Comparison of ENCODE assay signal across 29 cellular contexts in the genomic region with DNA sequence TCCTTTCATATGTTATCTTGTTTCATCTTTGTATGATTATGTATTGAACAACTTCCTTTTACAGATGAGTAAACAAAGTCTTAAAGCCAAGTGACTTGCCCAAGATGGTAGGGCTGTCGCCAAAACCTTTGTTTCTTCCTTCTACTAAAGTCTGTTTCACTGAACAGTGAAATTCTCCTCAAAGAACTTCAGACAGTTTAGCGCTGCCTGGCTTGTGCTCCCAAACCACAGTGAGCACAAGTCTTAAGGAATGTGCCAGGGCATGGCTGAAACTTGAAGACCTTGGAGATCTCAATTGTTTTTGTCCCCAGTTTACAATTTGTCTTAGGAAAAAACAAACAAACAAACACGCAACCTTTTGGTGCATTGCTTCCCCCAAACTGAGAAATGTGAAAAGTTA.
"Had no signal": no experiment of that assay in that cellular context is flagged by ENCODE, and none has a peak within 500 bp of the region (broad histone marks: within the 10 kb centered on the region; RNA-seq: fewer than 3 reads in every experiment).

No MANE protein-coding gene starts in this region.

- H3K9me3 Mint-ChIP-seq: endodermal cell; naive thymus-derived CD4-positive, alpha-beta T cell; nephron; stimulated activated memory B cell treated with anti-CD40 and anti-IgM and Interleukin-4, amounts not matched to agents 10 μg/mL and 1 μg/mL and 100 μg/mL, for 72 hours had no signal

- H3K9me3 ChIP-seq: heart right ventricle, psoas muscle, sigmoid colon, spleen, thoracic aorta, transverse colon, upper lobe of right lung, vagina had no signal

- H3K4me3 ChIP-seq: dorsolateral prefrontal cortex, heart right ventricle, psoas muscle, sigmoid colon, skin epidermis, spleen, thoracic aorta, transverse colon, upper lobe of right lung, vagina had no signal

- H3K4me3 Mint-ChIP-seq: endodermal cell; naive thymus-derived CD4-positive, alpha-beta T cell; nephron; stimulated activated memory B cell treated with anti-CD40 and anti-IgM and Interleukin-4, amounts not matched to agents 10 μg/mL and 1 μg/mL and 100 μg/mL, for 72 hours had no signal

- DNase-seq: dorsolateral prefrontal cortex; effector CD8-positive, alpha-beta T cell; endodermal cell; foreskin melanocyte; glutamatergic neuron; heart right ventricle; hippocampal formation; mesendoderm; midbrain; naive thymus-derived CD4-positive, alpha-beta T cell; nucleus accumbens; posterior cingulate gyrus; psoas muscle; right cardiac atrium; sigmoid colon; spleen; stimulated activated CD4-positive, alpha-beta T cell treated with anti-CD3 and anti-CD28 coated beads, Interleukin-4, amount 100 ng/mL, for 4 hours; stimulated activated naive CD8-positive, alpha-beta T cell treated with anti-CD3 and anti-CD28 coated beads, Interleukin-15, Interleukin-2, amounts not matched to agents 100 U/mL and 50 U/mL, for 24 hours; substantia nigra; transverse colon; upper lobe of right lung had no signal

- H3K27me3 Mint-ChIP-seq: stimulated activated memory B cell treated with anti-CD40 and anti-IgM and Interleukin-4, amounts not matched to agents 10 μg/mL and 1 μg/mL and 100 μg/mL, for 72 hours had no signal

- ATAC-seq: esophagus mucosa; heart right ventricle; left lobe of liver; naive thymus-derived CD4-positive, alpha-beta T cell; psoas muscle; right cardiac atrium; stimulated activated memory B cell treated with anti-CD40 and anti-IgM and Interleukin-4, amounts not matched to agents 10 μg/mL and 1 μg/mL and 100 μg/mL, for 72 hours; stimulated activated naive CD8-positive, alpha-beta T cell treated with anti-CD3 and anti-CD28 coated beads, Interleukin-15, Interleukin-2, amounts not matched to agents 100 U/mL and 50 U/mL, for 24 hours; upper lobe of right lung had no signal

- H3K27me3 ChIP-seq: dorsolateral prefrontal cortex, heart right ventricle, sigmoid colon, spleen, transverse colon, upper lobe of right lung, vagina had no signal

- H3K27ac ChIP-seq: epithelial cell of prostate, heart right ventricle, psoas muscle, sigmoid colon, skin epidermis, spleen, thoracic aorta, transverse colon, upper lobe of right lung, vagina had no signal

- H3K27ac Mint-ChIP-seq: endodermal cell; naive thymus-derived CD4-positive, alpha-beta T cell; nephron; stimulated activated memory B cell treated with anti-CD40 and anti-IgM and Interleukin-4, amounts not matched to agents 10 μg/mL and 1 μg/mL and 100 μg/mL, for 72 hours had no signal

- H3K4me1 ChIP-seq: psoas muscle, sigmoid colon, spleen, transverse colon, upper lobe of right lung, vagina had no signal

- H3K36me3 ChIP-seq: upper lobe of right lung, vagina had no signal

- H3K4me1 Mint-ChIP-seq: stimulated activated memory B cell treated with anti-CD40 and anti-IgM and Interleukin-4, amounts not matched to agents 10 μg/mL and 1 μg/mL and 100 μg/mL, for 72 hours had no signal
